1 cellular context compared by ENCODE assay signal in the genomic region with DNA sequence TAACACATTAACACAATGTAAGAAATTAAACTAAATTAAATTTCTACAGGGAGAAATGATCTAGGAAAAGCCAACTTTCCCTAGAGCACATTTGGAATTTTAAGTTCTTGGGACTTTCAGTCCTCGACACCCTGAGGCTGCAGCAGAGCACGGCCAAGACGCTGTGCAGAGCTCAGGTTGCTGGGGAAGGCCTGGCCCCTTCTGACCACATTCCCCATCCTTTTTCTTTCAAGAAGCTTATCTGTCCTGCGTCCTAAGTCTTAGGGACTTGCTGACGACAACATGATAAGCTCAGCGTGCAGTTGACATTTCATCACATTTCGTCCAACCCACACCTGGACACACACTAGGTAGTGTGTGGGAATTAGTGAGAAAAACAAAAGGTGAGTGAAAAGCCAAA.
TF ChIP-seq lines count a peak whose summit lies in the region.

No MANE protein-coding gene starts in this region.

TF ChIP-seq in GM23338, 12 proteins besides CTCF, POLR2A, EP300 and RAD21 (continued from another document):
- TF ChIP-seq, protein P1, sequence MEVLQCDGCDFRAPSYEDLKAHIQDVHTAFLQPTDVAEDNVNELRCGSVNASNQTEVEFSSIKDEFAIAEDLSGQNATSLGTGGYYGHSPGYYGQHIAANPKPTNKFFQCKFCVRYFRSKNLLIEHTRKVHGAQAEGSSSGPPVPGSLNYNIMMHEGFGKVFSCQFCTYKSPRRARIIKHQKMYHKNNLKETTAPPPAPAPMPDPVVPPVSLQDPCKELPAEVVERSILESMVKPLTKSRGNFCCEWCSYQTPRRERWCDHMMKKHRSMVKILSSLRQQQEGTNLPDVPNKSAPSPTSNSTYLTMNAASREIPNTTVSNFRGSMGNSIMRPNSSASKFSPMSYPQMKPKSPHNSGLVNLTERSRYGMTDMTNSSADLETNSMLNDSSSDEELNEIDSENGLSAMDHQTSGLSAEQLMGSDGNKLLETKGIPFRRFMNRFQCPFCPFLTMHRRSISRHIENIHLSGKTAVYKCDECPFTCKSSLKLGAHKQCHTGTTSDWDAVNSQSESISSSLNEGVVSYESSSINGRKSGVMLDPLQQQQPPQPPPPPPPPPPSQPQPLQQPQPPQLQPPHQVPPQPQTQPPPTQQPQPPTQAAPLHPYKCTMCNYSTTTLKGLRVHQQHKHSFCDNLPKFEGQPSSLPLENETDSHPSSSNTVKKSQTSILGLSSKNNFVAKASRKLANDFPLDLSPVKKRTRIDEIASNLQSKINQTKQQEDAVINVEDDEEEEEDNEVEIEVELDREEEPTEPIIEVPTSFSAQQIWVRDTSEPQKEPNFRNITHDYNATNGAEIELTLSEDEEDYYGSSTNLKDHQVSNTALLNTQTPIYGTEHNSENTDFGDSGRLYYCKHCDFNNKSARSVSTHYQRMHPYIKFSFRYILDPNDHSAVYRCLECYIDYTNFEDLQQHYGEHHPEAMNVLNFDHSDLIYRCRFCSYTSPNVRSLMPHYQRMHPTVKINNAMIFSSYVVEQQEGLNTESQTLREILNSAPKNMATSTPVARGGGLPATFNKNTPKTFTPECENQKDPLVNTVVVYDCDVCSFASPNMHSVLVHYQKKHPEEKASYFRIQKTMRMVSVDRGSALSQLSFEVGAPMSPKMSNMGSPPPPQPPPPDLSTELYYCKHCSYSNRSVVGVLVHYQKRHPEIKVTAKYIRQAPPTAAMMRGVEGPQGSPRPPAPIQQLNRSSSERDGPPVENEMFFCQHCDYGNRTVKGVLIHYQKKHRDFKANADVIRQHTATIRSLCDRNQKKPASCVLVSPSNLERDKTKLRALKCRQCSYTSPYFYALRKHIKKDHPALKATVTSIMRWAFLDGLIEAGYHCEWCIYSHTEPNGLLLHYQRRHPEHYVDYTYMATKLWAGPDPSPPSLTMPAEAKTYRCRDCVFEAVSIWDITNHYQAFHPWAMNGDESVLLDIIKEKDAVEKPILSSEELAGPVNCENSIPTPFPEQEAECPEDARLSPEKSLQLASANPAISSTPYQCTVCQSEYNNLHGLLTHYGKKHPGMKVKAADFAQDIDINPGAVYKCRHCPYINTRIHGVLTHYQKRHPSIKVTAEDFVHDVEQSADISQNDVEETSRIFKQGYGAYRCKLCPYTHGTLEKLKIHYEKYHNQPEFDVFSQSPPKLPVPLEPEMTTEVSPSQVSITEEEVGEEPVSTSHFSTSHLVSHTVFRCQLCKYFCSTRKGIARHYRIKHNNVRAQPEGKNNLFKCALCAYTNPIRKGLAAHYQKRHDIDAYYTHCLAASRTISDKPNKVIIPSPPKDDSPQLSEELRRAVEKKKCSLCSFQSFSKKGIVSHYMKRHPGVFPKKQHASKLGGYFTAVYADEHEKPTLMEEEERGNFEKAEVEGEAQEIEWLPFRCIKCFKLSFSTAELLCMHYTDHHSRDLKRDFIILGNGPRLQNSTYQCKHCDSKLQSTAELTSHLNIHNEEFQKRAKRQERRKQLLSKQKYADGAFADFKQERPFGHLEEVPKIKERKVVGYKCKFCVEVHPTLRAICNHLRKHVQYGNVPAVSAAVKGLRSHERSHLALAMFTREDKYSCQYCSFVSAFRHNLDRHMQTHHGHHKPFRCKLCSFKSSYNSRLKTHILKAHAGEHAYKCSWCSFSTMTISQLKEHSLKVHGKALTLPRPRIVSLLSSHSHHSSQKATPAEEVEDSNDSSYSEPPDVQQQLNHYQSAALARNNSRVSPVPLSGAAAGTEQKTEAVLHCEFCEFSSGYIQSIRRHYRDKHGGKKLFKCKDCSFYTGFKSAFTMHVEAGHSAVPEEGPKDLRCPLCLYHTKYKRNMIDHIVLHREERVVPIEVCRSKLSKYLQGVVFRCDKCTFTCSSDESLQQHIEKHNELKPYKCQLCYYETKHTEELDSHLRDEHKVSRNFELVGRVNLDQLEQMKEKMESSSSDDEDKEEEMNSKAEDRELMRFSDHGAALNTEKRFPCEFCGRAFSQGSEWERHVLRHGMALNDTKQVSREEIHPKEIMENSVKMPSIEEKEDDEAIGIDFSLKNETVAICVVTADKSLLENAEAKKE (CRISPR knock-in tag; IDR thresholded peaks at IDR 0.05): no peak
- TF ChIP-seq EZH2 (IDR thresholded peaks at IDR 0.05; ENCODE audit: low read depth, unreplicated experiment): no peak
- no peak for TF ChIP-seq ZNF114 (CRISPR knock-in tag; IDR thresholded peaks at IDR 0.05)
- no peak for TF ChIP-seq CREB1 (CRISPR knock-in tag; IDR thresholded peaks at IDR 0.05; ENCODE audit: low read depth)
- no peak for TF ChIP-seq JUNB (IDR thresholded peaks at IDR 0.05; ENCODE audit: unreplicated experiment)
